ENCODE assay signal across 13 cellular contexts in the genomic region with DNA sequence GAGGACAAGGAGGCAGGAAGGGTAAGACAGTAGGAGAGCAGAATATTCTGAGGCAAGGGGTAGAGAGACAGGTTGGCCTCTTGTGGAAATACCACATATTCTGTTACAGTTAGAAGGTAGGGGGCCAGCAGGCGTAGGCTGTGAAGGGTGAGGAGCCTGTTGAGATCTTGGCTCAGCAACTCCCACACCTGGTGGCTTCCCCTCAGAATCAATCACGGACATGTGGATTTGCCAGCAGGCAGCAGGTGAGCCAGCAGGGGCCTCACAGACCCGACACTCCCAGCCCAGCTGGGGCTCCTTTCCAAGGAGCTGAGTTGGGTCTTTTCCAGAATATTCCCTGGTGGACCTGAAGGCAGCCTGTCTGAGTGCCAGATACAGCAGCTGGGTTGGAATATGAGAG.
"Had no signal": no experiment of that assay in that cellular context is flagged by ENCODE, and none has a peak within 500 bp of the region (broad histone marks: within the 10 kb centered on the region; RNA-seq: fewer than 3 reads in every experiment).

No MANE protein-coding gene starts in this region.

- H3K4me3 Mint-ChIP-seq: activated CD4-positive, alpha-beta memory T cell treated with anti-CD3 and anti-CD28 coated beads for 36 hours; activated naive CD8-positive, alpha-beta T cell treated with anti-CD3 and anti-CD28 coated beads, Interleukin-2, amount 10 ng/mL, durations not matched to agents 7 days and 5 days; activated T-cell treated with anti-CD3 and anti-CD28 coated beads, Interleukin-2, amount 50 U/mL, for 4 hours; neural progenitor cell; stimulated activated naive CD8-positive, alpha-beta T cell treated with anti-CD3 and anti-CD28 coated beads, Interleukin-15, amount 100 ng/mL, for 72 hours had no signal

- H3K9me3 Mint-ChIP-seq: activated CD4-positive, alpha-beta memory T cell treated with anti-CD3 and anti-CD28 coated beads for 36 hours; activated naive CD8-positive, alpha-beta T cell treated with anti-CD3 and anti-CD28 coated beads, Interleukin-2, amount 10 ng/mL, durations not matched to agents 7 days and 5 days; activated T-cell treated with anti-CD3 and anti-CD28 coated beads, Interleukin-2, amount 50 U/mL, for 4 hours; neural progenitor cell; stimulated activated naive CD8-positive, alpha-beta T cell treated with anti-CD3 and anti-CD28 coated beads, Interleukin-15, amount 100 ng/mL, for 72 hours had no signal

- DNase-seq: activated CD4-positive, alpha-beta memory T cell treated with anti-CD3 and anti-CD28 coated beads for 36 hours; activated CD4-positive, alpha-beta T cell treated with anti-CD3 and anti-CD28 coated beads for 1 hour; activated gamma-delta T cell; activated naive CD8-positive, alpha-beta T cell treated with anti-CD3 and anti-CD28 coated beads, Interleukin-2, amount 10 ng/mL, durations not matched to agents 7 days and 5 days; activated T-cell treated with anti-CD3 and anti-CD28 coated beads, Interleukin-2, amount 50 U/mL, for 4 hours; aorta; hippocampal formation; mesendoderm; posterior cingulate gyrus; stimulated activated CD4-positive, alpha-beta T cell treated with anti-CD3 and anti-CD28 coated beads, Interleukin-4, amount 100 ng/mL, for 4 hours; stimulated activated naive CD8-positive, alpha-beta T cell treated with anti-CD3 and anti-CD28 coated beads, Interleukin-15, amount 100 ng/mL, for 72 hours; testis had no signal

- ATAC-seq: activated T-cell treated with anti-CD3 and anti-CD28 coated beads, Interleukin-2, amount 50 U/mL, for 4 hours; stimulated activated naive CD8-positive, alpha-beta T cell treated with anti-CD3 and anti-CD28 coated beads, Interleukin-15, amount 100 ng/mL, for 72 hours had no signal

- H3K4me1 Mint-ChIP-seq: activated naive CD8-positive, alpha-beta T cell treated with anti-CD3 and anti-CD28 coated beads, Interleukin-2, amount 10 ng/mL, durations not matched to agents 7 days and 5 days; neural progenitor cell had no signal

- H3K27me3 Mint-ChIP-seq: activated naive CD8-positive, alpha-beta T cell treated with anti-CD3 and anti-CD28 coated beads, Interleukin-2, amount 10 ng/mL, durations not matched to agents 7 days and 5 days had no signal

- H3K36me3 Mint-ChIP-seq: activated CD4-positive, alpha-beta memory T cell treated with anti-CD3 and anti-CD28 coated beads for 36 hours; activated naive CD8-positive, alpha-beta T cell treated with anti-CD3 and anti-CD28 coated beads, Interleukin-2, amount 10 ng/mL, durations not matched to agents 7 days and 5 days; neural progenitor cell had no signal

- H3K27ac Mint-ChIP-seq: activated CD4-positive, alpha-beta memory T cell treated with anti-CD3 and anti-CD28 coated beads for 36 hours; activated naive CD8-positive, alpha-beta T cell treated with anti-CD3 and anti-CD28 coated beads, Interleukin-2, amount 10 ng/mL, durations not matched to agents 7 days and 5 days; neural progenitor cell; stimulated activated naive CD8-positive, alpha-beta T cell treated with anti-CD3 and anti-CD28 coated beads, Interleukin-15, amount 100 ng/mL, for 72 hours had no signal
